27 cellular contexts compared by ENCODE assay signal in genomic region chr2:34822616-34823015, GRCh38.
DNase-seq lines count a peak whose midpoint lies in the region; ATAC-seq, FAIRE-seq and TF ChIP-seq lines count a peak whose summit lies in the region.
"Had no signal": no experiment of that assay in that cellular context is flagged by ENCODE, and none has a peak within 500 bp of the region (broad histone marks: within the 10 kb centered on the region; RNA-seq: fewer than 3 reads in every experiment).

No MANE protein-coding gene starts in this region.

- no peak overlapping the region for H3K4me3 Mint-ChIP-seq in neural progenitor cell
- H3K4me3 Mint-ChIP-seq: CD14-positive monocyte; CD4-positive, alpha-beta memory T cell; CD4-positive, CD25-positive, alpha-beta regulatory T cell; CD8-positive, alpha-beta memory T cell had no signal

- H3K27me3 Mint-ChIP-seq in neural progenitor cell (ENCODE audit: insufficient read depth, low read depth), result no peaks in the 10 kb centered on the region
- H3K27me3 Mint-ChIP-seq: CD4-positive, alpha-beta memory T cell; CD4-positive, CD25-positive, alpha-beta regulatory T cell had no signal

- H3K4me2 ChIP-seq in HepG2 (ENCODE audit: low read depth, low read length), result no peak overlapping the region
- peak overlapping the region; percentile 24 for H3K4me2 ChIP-seq in OCI-LY1 (ENCODE audit: low read length)
- no peak overlapping the region for H3K4me2 ChIP-seq in K562 (ENCODE audit: insufficient read depth, low read length)
- H3K4me2 ChIP-seq in neural progenitor cell, result no peak overlapping the region
- no peak overlapping the region for H3K4me2 ChIP-seq in hepatocyte
- H3K4me2 ChIP-seq: BLaER1 had no signal

- POLR2A ChIA-PET in HepG2 (lab: Yijun Ruan, JAX) (no interaction called here), K562 (lab: Yijun Ruan, JAX) (no interaction called here)

- H3K9ac ChIP-seq in HepG2 (ENCODE audit: insufficient read depth, low read depth, low read length), result no peak overlapping the region
- H3K9ac ChIP-seq in OCI-LY1 (ENCODE audit: low read length), result no peak overlapping the region; the same call in 1 of the 2 replicates
- no peak overlapping the region for H3K9ac ChIP-seq in K562 (ENCODE audit: insufficient read depth in 1 of 2, low read depth in 2 of 2, low read length in 2 of 2)
- no peak overlapping the region for H3K9ac ChIP-seq in neural progenitor cell
- H3K9ac ChIP-seq: BLaER1 had no signal

- H4K20me1 ChIP-seq in HepG2 (ENCODE audit: insufficient read depth, low read length) (no peaks in the 10 kb centered on the region), OCI-LY1 (ENCODE audit: insufficient read depth, low read length) (no peaks in the 10 kb centered on the region), K562 (replicated peaks; ENCODE audit: control insufficient read depth, insufficient read depth, low read length) (no peaks in the 10 kb centered on the region), neural progenitor cell (ENCODE audit: low read depth) (no peaks in the 10 kb centered on the region), hepatocyte (ENCODE audit: insufficient read depth, poor library complexity, severe bottlenecking) (no peaks in the 10 kb centered on the region)
- H4K20me1 ChIP-seq: BLaER1 had no signal

- H2AFZ ChIP-seq in HepG2 (ENCODE audit: low read length) (no peak overlapping the region), OCI-LY1 (ENCODE audit: low read length) (no peak overlapping the region), K562 (ENCODE audit: low read depth, low read length) (no peak overlapping the region), neural progenitor cell (replicated peaks) (peak overlapping the region; percentile 9), hepatocyte (no peak overlapping the region)

- no peak for ATAC-seq in HepG2
- no peak for ATAC-seq in right lobe of liver
- no peak for ATAC-seq in K562

- no peaks in the 10 kb centered on the region for H3K4me1 ChIP-seq in HepG2 (ENCODE audit: insufficient read depth, low read length)
- H3K4me1 ChIP-seq in right lobe of liver, result no peaks in the 10 kb centered on the region
- peaks cover 42% of the 10 kb centered on the region for H3K4me1 ChIP-seq in OCI-LY1 (ENCODE audit: insufficient read depth, low read length, severe bottlenecking)
- H3K4me1 ChIP-seq in K562 (replicated peaks in 1 of 2; ENCODE audit: control insufficient read depth in 2 of 2, insufficient read depth in 2 of 2, low read length in 2 of 2), result no peaks in the 10 kb centered on the region
- no peaks in the 10 kb centered on the region for H3K4me1 ChIP-seq in neural progenitor cell
- H3K4me1 ChIP-seq in hepatocyte (ENCODE audit: insufficient read depth), result no peaks in the 10 kb centered on the region
- H3K4me1 ChIP-seq: BE2C, BLaER1 had no signal

- no peaks in the 10 kb centered on the region for H3K36me3 Mint-ChIP-seq in neural progenitor cell
- H3K36me3 Mint-ChIP-seq: CD14-positive monocyte; CD4-positive, alpha-beta memory T cell; CD4-positive, CD25-positive, alpha-beta regulatory T cell; CD8-positive, alpha-beta memory T cell had no signal

- BruUV-seq in HepG2 (replicated peaks; lab: Mats Ljungman, UMichigan), result no TSS peak
- no TSS peak for BruUV-seq in K562 (replicated peaks; lab: Mats Ljungman, UMichigan)

- H3K27me3 ChIP-seq in HepG2 (ENCODE audit: control insufficient read depth in 1 of 2, insufficient read depth in 2 of 2, low read length in 2 of 2) (no peaks in the 10 kb centered on the region), right lobe of liver (no peaks in the 10 kb centered on the region), OCI-LY1 (ENCODE audit: insufficient read depth, low read length) (no peaks in the 10 kb centered on the region), K562 (ENCODE audit: control insufficient read depth in 2 of 2, insufficient read depth in 2 of 2, low read length in 2 of 2) (no peaks in the 10 kb centered on the region), neural progenitor cell (no peaks in the 10 kb centered on the region), hepatocyte (no peaks in the 10 kb centered on the region)
- H3K27me3 ChIP-seq: BE2C, BLaER1 had no signal

- no peaks in the 10 kb centered on the region; the same call in 1 of the 2 replicates for H3K9me3 ChIP-seq in HepG2 (ENCODE audit: low read length)
- no peaks in the 10 kb centered on the region for H3K9me3 ChIP-seq in right lobe of liver
- H3K9me3 ChIP-seq in OCI-LY1 (ENCODE audit: low read length), result no peaks in the 10 kb centered on the region
- no peaks in the 10 kb centered on the region for H3K9me3 ChIP-seq in K562 (replicated peaks; ENCODE audit: control insufficient read depth, insufficient read depth, low read depth, low read length)
- no peaks in the 10 kb centered on the region for H3K9me3 ChIP-seq in neural progenitor cell (ENCODE audit: low read depth)
- no peaks in the 10 kb centered on the region for H3K9me3 ChIP-seq in hepatocyte (ENCODE audit: low read depth)
- H3K9me3 ChIP-seq: BE2C, BLaER1 had no signal

- in situ Hi-C loops in HepG2 (cut with HindIII; ENCODE audit: extremely low pct_ligation_motif_present, low pct_unique_long_range_greater_than_20kb) (no loop called here), K562 (cut with MboI) (no loop called here)

- H3K36me3 ChIP-seq in HepG2 (replicated peaks in 1 of 2; ENCODE audit: control insufficient read depth in 1 of 2, insufficient read depth in 2 of 2, low read length in 2 of 2) (no peaks in the 10 kb centered on the region), right lobe of liver (no peaks in the 10 kb centered on the region), OCI-LY1 (ENCODE audit: insufficient read depth, low read length) (no peaks in the 10 kb centered on the region), K562 (ENCODE audit: control insufficient read depth, insufficient read depth, low read length) (no peaks in the 10 kb centered on the region), neural progenitor cell (no peaks in the 10 kb centered on the region), hepatocyte (replicated peaks; ENCODE audit: insufficient read depth, low read depth) (no peaks in the 10 kb centered on the region)
- H3K36me3 ChIP-seq: BE2C, BLaER1 had no signal

- peaks cover 2% of the 10 kb centered on the region for H3K9me3 Mint-ChIP-seq in neural progenitor cell

- H3K4me1 Mint-ChIP-seq in neural progenitor cell, result no peaks in the 10 kb centered on the region
- H3K4me1 Mint-ChIP-seq: CD14-positive monocyte; CD4-positive, alpha-beta memory T cell; CD4-positive, CD25-positive, alpha-beta regulatory T cell; CD8-positive, alpha-beta memory T cell had no signal

- no peak for TF ChIP-seq RAD21 in HepG2 (CRISPR knock-in tag; IDR thresholded peaks at IDR 0.05)
- TF ChIP-seq RAD21 in K562 (CRISPR knock-in tag; conservative IDR thresholded peaks at IDR 0.05 in 1 of 2, IDR thresholded peaks at IDR 0.05 in 1 of 2), result no peak

- TF ChIP-seq CTCF in HepG2 (CRISPR knock-in tag; IDR thresholded peaks at IDR 0.05) (no peak), right lobe of liver (IDR thresholded peaks at IDR 0.05) (no peak), OCI-LY1 (IDR thresholded peaks at IDR 0.05; ENCODE audit: low read length) (no peak), K562 (IDR thresholded peaks at IDR 0.05 in 2 of 3, conservative IDR thresholded peaks at IDR 0.05 in 1 of 3; ENCODE audit: insufficient read depth in 2 of 3, low read depth in 1 of 3, low read length in 3 of 3) (no peak), neural progenitor cell (IDR thresholded peaks at IDR 0.05) (no peak), hepatocyte (IDR thresholded peaks at IDR 0.05; ENCODE audit: poor library complexity) (no peak)

- CTCF ChIA-PET in HepG2 (lab: Yijun Ruan, JAX; ENCODE audit: low intra/inter-chr PET ratio, low total read pairs) (no interaction called here), K562 (lab: Yijun Ruan, JAX; ENCODE audit: low intra/inter-chr PET ratio) (no interaction called here)

- no peak overlapping the region for H3K27ac Mint-ChIP-seq in neural progenitor cell
- H3K27ac Mint-ChIP-seq: CD14-positive monocyte; CD4-positive, alpha-beta memory T cell; CD4-positive, CD25-positive, alpha-beta regulatory T cell; CD8-positive, alpha-beta memory T cell had no signal

- H3K27ac ChIP-seq in HepG2 (ENCODE audit: extremely low read length, insufficient read depth, low read length) (no peak overlapping the region), right lobe of liver (no peak overlapping the region), OCI-LY1 (ENCODE audit: low read depth, low read length, poor library complexity, severe bottlenecking) (peak overlapping the region; percentile 76), K562 (ENCODE audit: extremely low read depth, low read depth, low read length) (no peak overlapping the region), neural progenitor cell (no peak overlapping the region), hepatocyte (no peak overlapping the region)
- H3K27ac ChIP-seq: 22Rv1, BLaER1 had no signal

- H3K9me2 ChIP-seq in OCI-LY1 (ENCODE audit: low read depth, low read length) (no peaks in the 10 kb centered on the region), hepatocyte (replicated peaks; ENCODE audit: insufficient read depth) (no peaks in the 10 kb centered on the region)

- no peak for TF ChIP-seq POLR2A in HepG2 (IDR thresholded peaks at IDR 0.05; ENCODE audit: insufficient read depth in 1 of 2, low read depth in 2 of 2, low read length in 2 of 2)
- no peak for TF ChIP-seq POLR2A in right lobe of liver (IDR thresholded peaks at IDR 0.05)
- TF ChIP-seq POLR2A in K562 (conservative IDR thresholded peaks at IDR 0.05), result no peak

- DNase-seq in HepG2 (ENCODE audit: low spot score) (no peak), right lobe of liver (no peak), K562 (ENCODE audit: extremely low read depth in 1 of 4, low spot score in 3 of 4) (no peak), neural progenitor cell (ENCODE audit: low spot score) (no peak), NCI-H774 (lab: John Stamatoyannopoulos, UW) (no peak), hepatocyte (ENCODE audit: low spot score) (no peak), GDM1 (lab: John Stamatoyannopoulos, UW) (no peak)
- DNase-seq: ACHN; BE2C; C1 segment of cervical spinal cord; CD4-positive, alpha-beta memory T cell; CD4-positive, CD25-positive, alpha-beta regulatory T cell; CD8-positive, alpha-beta memory T cell; COR-L47; DMS 273 treated with DMSO at 0.1 percent for 48 hours; DMS153; DMS53; DMS79; DND-41; EL; GF-D8 had no signal

- no peaks in the 10 kb centered on the region for H3K9me1 ChIP-seq in K562 (ENCODE audit: control insufficient read depth, insufficient read depth, low read length)

- H3F3A ChIP-seq in OCI-LY1 (ENCODE audit: insufficient read depth, low read length), result 0 out of 2 replicates have a peak, but pooled peaks cover 2% of the 10 kb centered on the region
- no peaks in the 10 kb centered on the region for H3F3A ChIP-seq in neural progenitor cell (ENCODE audit: low read depth)

- intact Hi-C loops in HepG2 (cut with micrococcal nuclease; ENCODE audit: unreplicated experiment) (no loop called here), right lobe of liver (cut with DNase I) (no loop called here), K562 (cut with micrococcal nuclease) (no loop called here)

- no peak for TF ChIP-seq EP300 in HepG2 (IDR thresholded peaks at IDR 0.05; ENCODE audit: low read depth in 2 of 2, low read length in 2 of 2)
- no peak for TF ChIP-seq EP300 in HepG2 (CRISPR knock-in tag; IDR thresholded peaks at IDR 0.05; ENCODE audit: borderline replicate concordance)
- TF ChIP-seq EP300 in K562 (IDR thresholded peaks at IDR 0.05; ENCODE audit: low read length), result no peak

- no peaks in the 10 kb centered on the region for H3K79me2 ChIP-seq in HepG2 (ENCODE audit: insufficient read depth, low read length)
- no peaks in the 10 kb centered on the region for H3K79me2 ChIP-seq in OCI-LY1 (ENCODE audit: insufficient read depth, low read length)
- H3K79me2 ChIP-seq in K562 (ENCODE audit: control insufficient read depth, insufficient read depth, low read length), result no peaks in the 10 kb centered on the region
- H3K79me2 ChIP-seq in neural progenitor cell (ENCODE audit: low read depth), result no peaks in the 10 kb centered on the region
- H3K79me2 ChIP-seq in hepatocyte, result no peaks in the 10 kb centered on the region

- H3K4me3 ChIP-seq in HepG2 (replicated peaks in 1 of 3; ENCODE audit: insufficient read depth in 1 of 3, low read depth in 2 of 3, low read length in 3 of 3), result no peak overlapping the region
- no peak overlapping the region for H3K4me3 ChIP-seq in right lobe of liver
- no peak overlapping the region for H3K4me3 ChIP-seq in OCI-LY1 (ENCODE audit: low read depth, low read length, poor library complexity, severe bottlenecking)
- no peak overlapping the region for H3K4me3 ChIP-seq in K562
- H3K4me3 ChIP-seq in neural progenitor cell, result no peak overlapping the region
- no peak overlapping the region for H3K4me3 ChIP-seq in hepatocyte
- H3K4me3 ChIP-seq: BLaER1 had no signal

- FAIRE-seq in HepG2 (lab: Jason Lieb, UNC) (no peak), K562 (lab: Jason Lieb, UNC) (no peak)
- FAIRE-seq: GM12891, GM19239 had no signal

- 8% methylated on average over 3 of the region's 3 CpGs for WGBS in HepG2 (ENCODE audit: low lambda C conversion rate)
- WGBS in right lobe of liver (ENCODE audit: insufficient coverage, low coverage, low lambda C conversion rate, missing lambda C conversion rate), result 42% methylated on average over 3 of the region's 3 CpGs
- WGBS in K562 (ENCODE audit: insufficient coverage, low coverage, missing lambda C conversion rate), result 4% methylated on average over 3 of the region's 3 CpGs
- WGBS in hepatocyte (ENCODE audit: low lambda C conversion rate, missing lambda C conversion rate), result 83% methylated on average over 3 of the region's 3 CpGs

Comparison
In these comparisons a context has a peak if more than half of its experiments do, and no peak if none do; other contexts are left out.
1. Of the 241 proteins assayed by ChIP-seq in both HepG2 and K562: peak only in HepG2: MAFF and MAFK; only in K562: none; in both: none; in neither: 239.